ENCODE assay signal across 1 cellular context in the genomic region with DNA sequence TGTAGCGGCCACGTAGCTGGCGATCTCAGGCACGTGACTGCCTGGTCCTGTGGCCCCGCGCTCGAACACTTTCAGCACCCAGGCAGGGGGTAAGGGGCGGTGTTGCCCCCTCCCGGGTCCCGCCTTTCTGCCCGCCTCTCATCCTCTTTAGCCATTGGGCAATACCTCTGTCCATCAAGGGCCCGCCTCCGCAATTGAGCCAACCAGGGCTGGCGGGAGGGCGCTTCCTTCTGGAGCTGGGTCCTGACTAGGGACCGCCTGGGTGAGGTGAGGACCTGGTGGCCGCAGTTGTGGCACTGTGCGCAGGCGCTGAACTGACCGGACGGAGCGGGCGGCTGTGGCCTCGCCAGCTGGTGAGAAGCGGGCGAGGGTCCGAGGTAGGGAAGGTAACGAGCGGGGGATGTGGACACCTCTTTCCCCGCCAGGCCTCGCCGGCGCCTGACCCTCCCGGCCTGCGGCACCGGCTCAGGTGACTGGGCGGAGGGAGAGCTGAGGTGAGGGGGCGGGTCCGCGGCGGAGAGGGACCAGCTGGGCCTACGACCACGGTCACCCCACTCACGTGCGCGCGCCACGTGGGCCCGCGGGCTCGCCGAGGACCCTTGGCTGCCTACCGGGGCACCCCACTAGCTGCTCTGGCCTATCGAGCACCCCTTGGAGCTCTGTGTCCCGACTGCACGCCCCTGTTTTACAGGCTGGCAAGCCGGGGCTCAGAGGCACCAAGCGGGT.
TF ChIP-seq lines count a peak whose summit lies in the region.

A gene with protein sequence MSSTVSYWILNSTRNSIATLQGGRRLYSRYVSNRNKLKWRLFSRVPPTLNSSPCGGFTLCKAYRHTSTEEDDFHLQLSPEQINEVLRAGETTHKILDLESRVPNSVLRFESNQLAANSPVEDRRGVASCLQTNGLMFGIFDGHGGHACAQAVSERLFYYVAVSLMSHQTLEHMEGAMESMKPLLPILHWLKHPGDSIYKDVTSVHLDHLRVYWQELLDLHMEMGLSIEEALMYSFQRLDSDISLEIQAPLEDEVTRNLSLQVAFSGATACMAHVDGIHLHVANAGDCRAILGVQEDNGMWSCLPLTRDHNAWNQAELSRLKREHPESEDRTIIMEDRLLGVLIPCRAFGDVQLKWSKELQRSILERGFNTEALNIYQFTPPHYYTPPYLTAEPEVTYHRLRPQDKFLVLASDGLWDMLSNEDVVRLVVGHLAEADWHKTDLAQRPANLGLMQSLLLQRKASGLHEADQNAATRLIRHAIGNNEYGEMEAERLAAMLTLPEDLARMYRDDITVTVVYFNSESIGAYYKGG (plus strand): TSS at position 228 of the 726 bp plus-strand sequence. CDS start 3,770 bp downstream, outside the sequence.

TF ChIP-seq in HepG2, 621 proteins besides CTCF, POLR2A, EP300 and RAD21 (continued from another document and continues in another):
- TF ChIP-seq, protein P1, sequence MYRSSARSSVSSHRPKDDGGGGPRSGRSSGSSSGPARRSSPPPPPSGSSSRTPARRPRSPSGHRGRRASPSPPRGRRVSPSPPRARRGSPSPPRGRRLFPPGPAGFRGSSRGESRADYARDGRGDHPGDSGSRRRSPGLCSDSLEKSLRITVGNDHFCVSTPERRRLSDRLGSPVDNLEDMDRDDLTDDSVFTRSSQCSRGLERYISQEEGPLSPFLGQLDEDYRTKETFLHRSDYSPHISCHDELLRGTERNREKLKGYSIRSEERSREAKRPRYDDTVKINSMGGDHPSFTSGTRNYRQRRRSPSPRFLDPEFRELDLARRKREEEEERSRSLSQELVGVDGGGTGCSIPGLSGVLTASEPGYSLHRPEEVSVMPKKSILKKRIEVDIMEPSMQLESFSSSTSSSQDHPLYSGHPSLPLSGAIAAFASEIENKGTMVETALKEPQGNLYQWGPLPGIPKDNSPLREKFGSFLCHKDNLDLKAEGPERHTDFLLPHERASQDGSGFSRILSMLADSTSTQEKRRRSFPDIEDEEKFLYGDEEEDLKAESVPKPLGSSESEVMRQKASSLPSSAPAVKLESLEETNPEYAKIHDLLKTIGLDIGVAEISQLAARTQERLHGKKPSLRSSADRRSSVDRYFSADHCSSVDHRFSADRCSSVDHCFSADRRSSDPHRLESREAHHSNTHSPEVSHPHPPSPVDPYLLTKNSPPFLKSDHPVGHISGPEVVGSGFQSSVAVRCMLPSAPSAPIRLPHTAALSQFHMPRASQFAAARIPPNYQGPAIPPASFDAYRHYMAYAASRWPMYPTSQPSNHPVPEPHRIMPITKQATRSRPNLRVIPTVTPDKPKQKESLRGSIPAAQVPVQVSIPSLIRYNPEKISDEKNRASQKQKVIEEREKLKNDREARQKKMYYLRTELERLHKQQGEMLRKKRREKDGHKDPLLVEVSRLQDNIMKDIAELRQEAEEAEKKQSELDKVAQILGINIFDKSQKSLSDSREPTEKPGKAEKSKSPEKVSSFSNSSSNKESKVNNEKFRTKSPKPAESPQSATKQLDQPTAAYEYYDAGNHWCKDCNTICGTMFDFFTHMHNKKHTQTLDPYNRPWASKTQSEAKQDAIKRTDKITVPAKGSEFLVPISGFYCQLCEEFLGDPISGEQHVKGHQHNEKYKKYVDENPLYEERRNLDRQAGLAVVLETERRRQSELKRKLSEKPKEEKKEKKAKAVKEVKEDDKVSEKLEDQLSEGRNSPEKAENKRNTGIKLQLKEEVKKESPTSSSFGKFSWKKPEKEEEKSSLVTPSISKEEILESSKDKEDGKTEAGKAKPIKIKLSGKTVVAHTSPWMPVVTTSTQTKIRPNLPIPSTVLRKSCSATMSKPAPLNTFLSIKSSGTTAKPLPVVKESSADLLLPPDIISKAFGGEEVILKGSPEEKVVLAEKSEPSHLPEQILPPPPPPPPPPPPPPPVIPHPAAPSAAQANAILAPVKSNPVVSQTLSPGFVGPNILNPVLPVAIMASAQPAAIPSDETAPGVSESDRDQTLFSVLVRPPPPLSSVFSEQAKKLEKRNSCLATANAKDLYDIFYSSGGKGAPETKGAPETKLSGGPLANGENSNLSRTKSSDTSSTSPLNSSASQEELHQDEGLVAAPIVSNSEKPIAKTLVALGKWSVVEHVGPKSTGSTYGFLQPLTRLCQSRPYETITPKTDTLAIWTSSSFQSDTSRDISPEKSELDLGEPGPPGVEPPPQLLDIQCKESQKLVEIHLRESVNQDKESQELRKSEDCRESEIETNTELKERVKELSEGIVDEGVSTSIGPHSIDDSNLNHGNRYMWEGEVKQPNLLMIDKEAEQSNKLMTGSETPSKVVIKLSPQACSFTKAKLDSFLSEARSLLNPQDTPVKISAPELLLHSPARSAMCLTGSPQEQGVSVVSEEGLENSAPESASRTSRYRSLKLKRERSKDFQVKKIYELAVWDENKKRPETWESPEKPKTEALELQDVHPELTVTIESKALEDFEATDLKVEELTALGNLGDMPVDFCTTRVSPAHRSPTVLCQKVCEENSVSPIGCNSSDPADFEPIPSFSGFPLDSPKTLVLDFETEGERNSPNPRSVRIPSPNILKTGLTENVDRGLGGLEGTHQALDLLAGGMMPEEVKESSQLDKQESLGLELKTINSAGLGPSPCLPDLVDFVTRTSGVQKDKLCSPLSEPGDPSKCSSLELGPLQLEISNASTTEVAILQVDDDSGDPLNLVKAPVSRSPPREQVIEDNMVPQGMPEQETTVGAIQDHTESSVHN (CRISPR knock-in tag; IDR thresholded peaks at IDR 0.05), result peak; percentile 84; the same call in 1 of the 2 replicates
- TF ChIP-seq, protein P2, sequence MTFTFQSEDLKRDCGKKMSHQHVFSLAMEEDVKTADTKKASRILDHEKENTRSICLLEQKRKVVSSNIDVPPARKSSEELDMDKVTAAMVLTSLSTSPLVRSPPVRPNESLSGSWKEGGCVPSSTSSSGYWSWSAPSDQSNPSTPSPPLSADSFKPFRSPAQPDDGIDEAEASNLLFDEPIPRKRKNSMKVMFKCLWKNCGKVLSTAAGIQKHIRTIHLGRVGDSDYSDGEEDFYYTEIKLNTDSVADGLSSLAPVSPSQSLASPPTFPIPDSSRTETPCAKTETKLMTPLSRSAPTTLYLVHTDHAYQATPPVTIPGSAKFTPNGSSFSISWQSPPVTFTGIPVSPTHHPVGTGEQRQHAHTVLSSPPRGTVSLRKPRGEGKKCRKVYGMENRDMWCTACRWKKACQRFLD (CRISPR knock-in tag; IDR thresholded peaks at IDR 0.05; ENCODE audit: borderline replicate concordance), result peak; percentile 92
- no peak for TF ChIP-seq TCF7 (IDR thresholded peaks at IDR 0.05; ENCODE audit: low read depth)
- TF ChIP-seq JUNB (CRISPR knock-in tag; IDR thresholded peaks at IDR 0.05; ENCODE audit: borderline replicate concordance), result peak; percentile 78
- TF ChIP-seq ZFP36L1 (CRISPR knock-in tag; IDR thresholded peaks at IDR 0.05), result peak; percentile 84
- TF ChIP-seq, protein P3, sequence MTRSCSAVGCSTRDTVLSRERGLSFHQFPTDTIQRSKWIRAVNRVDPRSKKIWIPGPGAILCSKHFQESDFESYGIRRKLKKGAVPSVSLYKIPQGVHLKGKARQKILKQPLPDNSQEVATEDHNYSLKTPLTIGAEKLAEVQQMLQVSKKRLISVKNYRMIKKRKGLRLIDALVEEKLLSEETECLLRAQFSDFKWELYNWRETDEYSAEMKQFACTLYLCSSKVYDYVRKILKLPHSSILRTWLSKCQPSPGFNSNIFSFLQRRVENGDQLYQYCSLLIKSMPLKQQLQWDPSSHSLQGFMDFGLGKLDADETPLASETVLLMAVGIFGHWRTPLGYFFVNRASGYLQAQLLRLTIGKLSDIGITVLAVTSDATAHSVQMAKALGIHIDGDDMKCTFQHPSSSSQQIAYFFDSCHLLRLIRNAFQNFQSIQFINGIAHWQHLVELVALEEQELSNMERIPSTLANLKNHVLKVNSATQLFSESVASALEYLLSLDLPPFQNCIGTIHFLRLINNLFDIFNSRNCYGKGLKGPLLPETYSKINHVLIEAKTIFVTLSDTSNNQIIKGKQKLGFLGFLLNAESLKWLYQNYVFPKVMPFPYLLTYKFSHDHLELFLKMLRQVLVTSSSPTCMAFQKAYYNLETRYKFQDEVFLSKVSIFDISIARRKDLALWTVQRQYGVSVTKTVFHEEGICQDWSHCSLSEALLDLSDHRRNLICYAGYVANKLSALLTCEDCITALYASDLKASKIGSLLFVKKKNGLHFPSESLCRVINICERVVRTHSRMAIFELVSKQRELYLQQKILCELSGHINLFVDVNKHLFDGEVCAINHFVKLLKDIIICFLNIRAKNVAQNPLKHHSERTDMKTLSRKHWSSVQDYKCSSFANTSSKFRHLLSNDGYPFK (CRISPR knock-in tag; IDR thresholded peaks at IDR 0.05; ENCODE audit: borderline replicate concordance), result peak; percentile 94
- no peak for TF ChIP-seq PHB2 (IDR thresholded peaks at IDR 0.05; ENCODE audit: partially characterized antibody)
- TF ChIP-seq, protein P4, sequence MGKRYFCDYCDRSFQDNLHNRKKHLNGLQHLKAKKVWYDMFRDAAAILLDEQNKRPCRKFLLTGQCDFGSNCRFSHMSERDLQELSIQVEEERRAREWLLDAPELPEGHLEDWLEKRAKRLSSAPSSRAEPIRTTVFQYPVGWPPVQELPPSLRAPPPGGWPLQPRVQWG (CRISPR knock-in tag; IDR thresholded peaks at IDR 0.05; ENCODE audit: borderline replicate concordance, low read depth), result no peak
- no peak; the same call in 1 of the 2 replicates for TF ChIP-seq JUN (CRISPR knock-in tag; IDR thresholded peaks at IDR 0.05)
- TF ChIP-seq SOX5 (CRISPR knock-in tag; IDR thresholded peaks at IDR 0.05; ENCODE audit: borderline replicate concordance), result no peak
- TF ChIP-seq, protein P5, sequence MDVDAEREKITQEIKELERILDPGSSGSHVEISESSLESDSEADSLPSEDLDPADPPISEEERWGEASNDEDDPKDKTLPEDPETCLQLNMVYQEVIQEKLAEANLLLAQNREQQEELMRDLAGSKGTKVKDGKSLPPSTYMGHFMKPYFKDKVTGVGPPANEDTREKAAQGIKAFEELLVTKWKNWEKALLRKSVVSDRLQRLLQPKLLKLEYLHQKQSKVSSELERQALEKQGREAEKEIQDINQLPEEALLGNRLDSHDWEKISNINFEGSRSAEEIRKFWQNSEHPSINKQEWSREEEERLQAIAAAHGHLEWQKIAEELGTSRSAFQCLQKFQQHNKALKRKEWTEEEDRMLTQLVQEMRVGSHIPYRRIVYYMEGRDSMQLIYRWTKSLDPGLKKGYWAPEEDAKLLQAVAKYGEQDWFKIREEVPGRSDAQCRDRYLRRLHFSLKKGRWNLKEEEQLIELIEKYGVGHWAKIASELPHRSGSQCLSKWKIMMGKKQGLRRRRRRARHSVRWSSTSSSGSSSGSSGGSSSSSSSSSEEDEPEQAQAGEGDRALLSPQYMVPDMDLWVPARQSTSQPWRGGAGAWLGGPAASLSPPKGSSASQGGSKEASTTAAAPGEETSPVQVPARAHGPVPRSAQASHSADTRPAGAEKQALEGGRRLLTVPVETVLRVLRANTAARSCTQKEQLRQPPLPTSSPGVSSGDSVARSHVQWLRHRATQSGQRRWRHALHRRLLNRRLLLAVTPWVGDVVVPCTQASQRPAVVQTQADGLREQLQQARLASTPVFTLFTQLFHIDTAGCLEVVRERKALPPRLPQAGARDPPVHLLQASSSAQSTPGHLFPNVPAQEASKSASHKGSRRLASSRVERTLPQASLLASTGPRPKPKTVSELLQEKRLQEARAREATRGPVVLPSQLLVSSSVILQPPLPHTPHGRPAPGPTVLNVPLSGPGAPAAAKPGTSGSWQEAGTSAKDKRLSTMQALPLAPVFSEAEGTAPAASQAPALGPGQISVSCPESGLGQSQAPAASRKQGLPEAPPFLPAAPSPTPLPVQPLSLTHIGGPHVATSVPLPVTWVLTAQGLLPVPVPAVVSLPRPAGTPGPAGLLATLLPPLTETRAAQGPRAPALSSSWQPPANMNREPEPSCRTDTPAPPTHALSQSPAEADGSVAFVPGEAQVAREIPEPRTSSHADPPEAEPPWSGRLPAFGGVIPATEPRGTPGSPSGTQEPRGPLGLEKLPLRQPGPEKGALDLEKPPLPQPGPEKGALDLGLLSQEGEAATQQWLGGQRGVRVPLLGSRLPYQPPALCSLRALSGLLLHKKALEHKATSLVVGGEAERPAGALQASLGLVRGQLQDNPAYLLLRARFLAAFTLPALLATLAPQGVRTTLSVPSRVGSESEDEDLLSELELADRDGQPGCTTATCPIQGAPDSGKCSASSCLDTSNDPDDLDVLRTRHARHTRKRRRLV (CRISPR knock-in tag; IDR thresholded peaks at IDR 0.05), result peak; percentile 94
- no peak for TF ChIP-seq NCOR1 (IDR thresholded peaks at IDR 0.05; ENCODE audit: borderline replicate concordance, low read length)
- TF ChIP-seq JARID2 (CRISPR knock-in tag; IDR thresholded peaks at IDR 0.05; ENCODE audit: insufficient replicate concordance), result peak; percentile 55
- TF ChIP-seq ZNF883 (CRISPR knock-in tag; IDR thresholded peaks at IDR 0.05; ENCODE audit: not compliant biosample characterization), result peak; percentile 98
- TF ChIP-seq ZBTB7B (CRISPR knock-in tag; IDR thresholded peaks at IDR 0.05), result no peak; the same call in none of the 2 replicates
- TF ChIP-seq FOSL1 (CRISPR knock-in tag; IDR thresholded peaks at IDR 0.05; ENCODE audit: borderline replicate concordance), result 0 out of 2 replicates have a peak, but pooled peaks have one; percentile 36
- TF ChIP-seq, protein P6, sequence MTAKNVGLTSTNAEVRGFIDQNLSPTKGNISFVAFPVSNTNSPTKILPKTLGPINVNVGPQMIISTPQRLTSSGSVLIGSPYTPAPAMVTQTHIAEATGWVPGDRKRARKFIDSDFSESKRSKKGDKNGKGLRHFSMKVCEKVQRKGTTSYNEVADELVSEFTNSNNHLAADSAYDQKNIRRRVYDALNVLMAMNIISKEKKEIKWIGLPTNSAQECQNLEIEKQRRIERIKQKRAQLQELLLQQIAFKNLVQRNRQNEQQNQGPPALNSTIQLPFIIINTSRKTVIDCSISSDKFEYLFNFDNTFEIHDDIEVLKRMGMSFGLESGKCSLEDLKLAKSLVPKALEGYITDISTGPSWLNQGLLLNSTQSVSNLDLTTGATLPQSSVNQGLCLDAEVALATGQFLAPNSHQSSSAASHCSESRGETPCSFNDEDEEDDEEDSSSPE (CRISPR knock-in tag; IDR thresholded peaks at IDR 0.05), result peak; percentile 95
- peak; percentile 80 for TF ChIP-seq HIVEP1 (CRISPR knock-in tag; IDR thresholded peaks at IDR 0.05)
- 0 out of 2 replicates have a peak, but pooled peaks have one; percentile 71 for TF ChIP-seq ZNF570 (CRISPR knock-in tag; IDR thresholded peaks at IDR 0.05; ENCODE audit: borderline replicate concordance)
- no peak for TF ChIP-seq TRIM24 (CRISPR knock-in tag; IDR thresholded peaks at IDR 0.05)
- TF ChIP-seq ZNF737 (CRISPR knock-in tag; IDR thresholded peaks at IDR 0.05; ENCODE audit: borderline replicate concordance), result 0 out of 2 replicates have a peak, but pooled peaks have one; percentile 77
- TF ChIP-seq ARNTL (CRISPR knock-in tag; IDR thresholded peaks at IDR 0.05), result peak; percentile 99
- TF ChIP-seq, protein P7, sequence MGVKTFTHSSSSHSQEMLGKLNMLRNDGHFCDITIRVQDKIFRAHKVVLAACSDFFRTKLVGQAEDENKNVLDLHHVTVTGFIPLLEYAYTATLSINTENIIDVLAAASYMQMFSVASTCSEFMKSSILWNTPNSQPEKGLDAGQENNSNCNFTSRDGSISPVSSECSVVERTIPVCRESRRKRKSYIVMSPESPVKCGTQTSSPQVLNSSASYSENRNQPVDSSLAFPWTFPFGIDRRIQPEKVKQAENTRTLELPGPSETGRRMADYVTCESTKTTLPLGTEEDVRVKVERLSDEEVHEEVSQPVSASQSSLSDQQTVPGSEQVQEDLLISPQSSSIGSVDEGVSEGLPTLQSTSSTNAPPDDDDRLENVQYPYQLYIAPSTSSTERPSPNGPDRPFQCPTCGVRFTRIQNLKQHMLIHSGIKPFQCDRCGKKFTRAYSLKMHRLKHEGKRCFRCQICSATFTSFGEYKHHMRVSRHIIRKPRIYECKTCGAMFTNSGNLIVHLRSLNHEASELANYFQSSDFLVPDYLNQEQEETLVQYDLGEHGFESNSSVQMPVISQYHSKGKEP (CRISPR knock-in tag; IDR thresholded peaks at IDR 0.05), result peak; percentile 27; the same call in 1 of the 2 replicates
- TF ChIP-seq ZNF441 (CRISPR knock-in tag; IDR thresholded peaks at IDR 0.05; ENCODE audit: borderline replicate concordance), result peak; percentile 82
- no peak for TF ChIP-seq MBNL3 (CRISPR knock-in tag; conservative IDR thresholded peaks at IDR 0.05)
- peak; percentile 94; the same call in 1 of the 2 replicates for TF ChIP-seq ZNF510 (CRISPR knock-in tag; IDR thresholded peaks at IDR 0.05; ENCODE audit: low read depth)
- peak; percentile 95 for TF ChIP-seq WIZ (CRISPR knock-in tag; IDR thresholded peaks at IDR 0.05)
- TF ChIP-seq ATAD3A (CRISPR knock-in tag; IDR thresholded peaks at IDR 0.05), result no peak
- TF ChIP-seq THAP11 (CRISPR knock-in tag; IDR thresholded peaks at IDR 0.05), result peak; percentile 73
